In the genomic region with DNA sequence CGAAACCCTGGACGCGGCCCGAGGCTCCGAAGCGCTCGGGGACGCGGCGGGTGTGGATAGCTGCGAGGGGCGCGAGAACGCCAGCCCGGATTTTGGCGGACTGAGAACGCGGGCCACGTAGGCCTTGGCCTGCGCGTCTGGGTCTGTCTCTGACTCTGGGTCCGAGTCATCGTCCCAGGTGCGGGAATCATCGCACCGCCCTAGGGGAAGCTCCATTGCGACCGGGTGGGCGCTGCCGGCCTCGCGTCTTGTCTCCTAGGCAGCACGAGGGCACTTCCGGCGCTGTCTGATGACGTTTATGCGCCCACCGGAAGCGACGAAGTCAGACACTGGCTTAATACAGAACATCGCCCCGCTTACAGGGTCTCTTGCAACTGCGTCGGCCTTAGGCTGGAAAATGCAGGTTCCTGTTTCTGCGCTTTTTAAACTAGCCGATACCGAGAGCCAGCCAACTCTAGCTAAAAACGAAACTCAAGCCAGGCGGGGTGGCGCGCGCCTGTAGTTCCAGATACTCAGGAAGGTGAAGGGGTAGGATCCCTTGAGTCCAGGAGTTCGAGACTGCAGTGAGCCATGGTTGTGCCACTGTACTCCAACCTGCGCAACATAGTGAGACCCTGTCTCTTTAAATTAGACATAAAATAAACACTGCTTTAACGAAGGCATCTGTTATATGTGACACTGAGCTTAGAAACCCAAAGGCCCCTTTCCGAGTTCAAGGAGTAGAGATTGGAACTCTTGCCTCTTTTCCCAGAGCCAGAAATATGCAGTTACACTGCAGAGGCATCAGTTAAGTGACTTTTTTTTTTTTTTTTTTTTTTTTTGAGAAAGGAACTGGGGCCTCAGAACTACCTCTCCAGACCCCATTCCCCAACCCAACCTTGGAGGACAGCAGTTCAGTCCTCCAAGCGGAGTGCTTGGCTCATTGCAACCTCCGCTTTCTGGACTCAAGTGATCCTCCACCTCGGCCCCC, we compare ENCODE assay signal across 1 cellular context.
TF ChIP-seq lines count a peak whose summit lies in the region.

A gene (minus strand): TSS at position 266 of the 970 bp plus-strand sequence. CDS start 50 bp downstream, at position 216.

TF ChIP-seq in GM12878, 131 proteins besides CTCF, POLR2A, EP300 and RAD21 (continued from another document):
- TF ChIP-seq RCOR1 (conservative IDR thresholded peaks at IDR 0.05; ENCODE audit: low read depth, low read length) (no peak), TCF12 (IDR thresholded peaks at IDR 0.05; ENCODE audit: low read depth, low read length) (0 out of 2 replicates have a peak, but pooled peaks have one; percentile 12), RAD51 (IDR thresholded peaks at IDR 0.05) (no peak), CHD1 (IDR thresholded peaks at IDR 0.05; ENCODE audit: low read depth, low read length) (no peak), TCF7 (IDR thresholded peaks at IDR 0.05; ENCODE audit: borderline replicate concordance) (no peak), WRNIP1 (IDR thresholded peaks at IDR 0.05; ENCODE audit: borderline replicate concordance, low read depth, low read length) (no peak), CEBPB (IDR thresholded peaks at IDR 0.05; ENCODE audit: borderline replicate concordance in 1 of 2, low read depth in 2 of 2, low read length in 2 of 2) (no peak), JUNB (IDR thresholded peaks at IDR 0.05) (no peak), IKZF1 (conservative IDR thresholded peaks at IDR 0.05) (peak; percentile 80), TBL1XR1 (IDR thresholded peaks at IDR 0.05; ENCODE audit: low read depth, low read length) (no peak), SPI1 (IDR thresholded peaks at IDR 0.05; ENCODE audit: borderline replicate concordance, insufficient read depth, low read depth, low read length) (peak; percentile 37; the same call in 1 of the 2 replicates), BCL11A (IDR thresholded peaks at IDR 0.05; ENCODE audit: low read depth, low read length) (peak; percentile 10; the same call in 1 of the 2 replicates), FOXM1 (IDR thresholded peaks at IDR 0.05; ENCODE audit: low read depth, low read length) (no peak), KLF5 (IDR thresholded peaks at IDR 0.05; ENCODE audit: partially characterized antibody) (peak; percentile 42), NRF1 (conservative IDR thresholded peaks at IDR 0.05; ENCODE audit: low read depth, low read length) (no peak), NFYA (IDR thresholded peaks at IDR 0.05; ENCODE audit: borderline replicate concordance, low read depth, low read length) (no peak), SIN3A (IDR thresholded peaks at IDR 0.05; ENCODE audit: low read depth, low read length) (peak; percentile 99), RUNX3 (IDR thresholded peaks at IDR 0.05; ENCODE audit: low read length) (peak; percentile 40; the same call in 1 of the 2 replicates), MEF2A (IDR thresholded peaks at IDR 0.05; ENCODE audit: insufficient read depth, low read depth, low read length) (peak; percentile 65; the same call in 1 of the 2 replicates), TARDBP (IDR thresholded peaks at IDR 0.05; ENCODE audit: borderline replicate concordance) (peak; percentile 88; the same call in 1 of the 2 replicates), SP1 (IDR thresholded peaks at IDR 0.05; ENCODE audit: low read depth, low read length) (no peak), PAX8 (IDR thresholded peaks at IDR 0.05) (no peak), LARP7 (IDR thresholded peaks at IDR 0.05) (peak; percentile 87), MTA3 (IDR thresholded peaks at IDR 0.05; ENCODE audit: borderline replicate concordance, low read length) (peak; percentile 88; the same call in 1 of the 2 replicates), KDM1A (IDR thresholded peaks at IDR 0.05; ENCODE audit: borderline replicate concordance) (no peak), YY1 (IDR thresholded peaks at IDR 0.05; ENCODE audit: low read depth, low read length) (peak; percentile 82)
- TF ChIP-seq, protein P1, sequence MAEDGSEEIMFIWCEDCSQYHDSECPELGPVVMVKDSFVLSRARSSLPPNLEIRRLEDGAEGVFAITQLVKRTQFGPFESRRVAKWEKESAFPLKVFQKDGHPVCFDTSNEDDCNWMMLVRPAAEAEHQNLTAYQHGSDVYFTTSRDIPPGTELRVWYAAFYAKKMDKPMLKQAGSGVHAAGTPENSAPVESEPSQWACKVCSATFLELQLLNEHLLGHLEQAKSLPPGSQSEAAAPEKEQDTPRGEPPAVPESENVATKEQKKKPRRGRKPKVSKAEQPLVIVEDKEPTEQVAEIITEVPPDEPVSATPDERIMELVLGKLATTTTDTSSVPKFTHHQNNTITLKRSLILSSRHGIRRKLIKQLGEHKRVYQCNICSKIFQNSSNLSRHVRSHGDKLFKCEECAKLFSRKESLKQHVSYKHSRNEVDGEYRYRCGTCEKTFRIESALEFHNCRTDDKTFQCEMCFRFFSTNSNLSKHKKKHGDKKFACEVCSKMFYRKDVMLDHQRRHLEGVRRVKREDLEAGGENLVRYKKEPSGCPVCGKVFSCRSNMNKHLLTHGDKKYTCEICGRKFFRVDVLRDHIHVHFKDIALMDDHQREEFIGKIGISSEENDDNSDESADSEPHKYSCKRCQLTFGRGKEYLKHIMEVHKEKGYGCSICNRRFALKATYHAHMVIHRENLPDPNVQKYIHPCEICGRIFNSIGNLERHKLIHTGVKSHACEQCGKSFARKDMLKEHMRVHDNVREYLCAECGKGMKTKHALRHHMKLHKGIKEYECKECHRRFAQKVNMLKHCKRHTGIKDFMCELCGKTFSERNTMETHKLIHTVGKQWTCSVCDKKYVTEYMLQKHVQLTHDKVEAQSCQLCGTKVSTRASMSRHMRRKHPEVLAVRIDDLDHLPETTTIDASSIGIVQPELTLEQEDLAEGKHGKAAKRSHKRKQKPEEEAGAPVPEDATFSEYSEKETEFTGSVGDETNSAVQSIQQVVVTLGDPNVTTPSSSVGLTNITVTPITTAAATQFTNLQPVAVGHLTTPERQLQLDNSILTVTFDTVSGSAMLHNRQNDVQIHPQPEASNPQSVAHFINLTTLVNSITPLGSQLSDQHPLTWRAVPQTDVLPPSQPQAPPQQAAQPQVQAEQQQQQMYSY (CRISPR knock-in tag; IDR thresholded peaks at IDR 0.05) = no peak
- TF ChIP-seq, protein P2, sequence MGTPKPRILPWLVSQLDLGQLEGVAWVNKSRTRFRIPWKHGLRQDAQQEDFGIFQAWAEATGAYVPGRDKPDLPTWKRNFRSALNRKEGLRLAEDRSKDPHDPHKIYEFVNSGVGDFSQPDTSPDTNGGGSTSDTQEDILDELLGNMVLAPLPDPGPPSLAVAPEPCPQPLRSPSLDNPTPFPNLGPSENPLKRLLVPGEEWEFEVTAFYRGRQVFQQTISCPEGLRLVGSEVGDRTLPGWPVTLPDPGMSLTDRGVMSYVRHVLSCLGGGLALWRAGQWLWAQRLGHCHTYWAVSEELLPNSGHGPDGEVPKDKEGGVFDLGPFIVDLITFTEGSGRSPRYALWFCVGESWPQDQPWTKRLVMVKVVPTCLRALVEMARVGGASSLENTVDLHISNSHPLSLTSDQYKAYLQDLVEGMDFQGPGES (IDR thresholded peaks at IDR 0.05) = no peak
- TF ChIP-seq, protein P3, sequence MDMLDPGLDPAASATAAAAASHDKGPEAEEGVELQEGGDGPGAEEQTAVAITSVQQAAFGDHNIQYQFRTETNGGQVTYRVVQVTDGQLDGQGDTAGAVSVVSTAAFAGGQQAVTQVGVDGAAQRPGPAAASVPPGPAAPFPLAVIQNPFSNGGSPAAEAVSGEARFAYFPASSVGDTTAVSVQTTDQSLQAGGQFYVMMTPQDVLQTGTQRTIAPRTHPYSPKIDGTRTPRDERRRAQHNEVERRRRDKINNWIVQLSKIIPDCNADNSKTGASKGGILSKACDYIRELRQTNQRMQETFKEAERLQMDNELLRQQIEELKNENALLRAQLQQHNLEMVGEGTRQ (IDR thresholded peaks at IDR 0.05; ENCODE audit: borderline replicate concordance, low read depth, low read length) = no peak
- TF ChIP-seq, protein P4, sequence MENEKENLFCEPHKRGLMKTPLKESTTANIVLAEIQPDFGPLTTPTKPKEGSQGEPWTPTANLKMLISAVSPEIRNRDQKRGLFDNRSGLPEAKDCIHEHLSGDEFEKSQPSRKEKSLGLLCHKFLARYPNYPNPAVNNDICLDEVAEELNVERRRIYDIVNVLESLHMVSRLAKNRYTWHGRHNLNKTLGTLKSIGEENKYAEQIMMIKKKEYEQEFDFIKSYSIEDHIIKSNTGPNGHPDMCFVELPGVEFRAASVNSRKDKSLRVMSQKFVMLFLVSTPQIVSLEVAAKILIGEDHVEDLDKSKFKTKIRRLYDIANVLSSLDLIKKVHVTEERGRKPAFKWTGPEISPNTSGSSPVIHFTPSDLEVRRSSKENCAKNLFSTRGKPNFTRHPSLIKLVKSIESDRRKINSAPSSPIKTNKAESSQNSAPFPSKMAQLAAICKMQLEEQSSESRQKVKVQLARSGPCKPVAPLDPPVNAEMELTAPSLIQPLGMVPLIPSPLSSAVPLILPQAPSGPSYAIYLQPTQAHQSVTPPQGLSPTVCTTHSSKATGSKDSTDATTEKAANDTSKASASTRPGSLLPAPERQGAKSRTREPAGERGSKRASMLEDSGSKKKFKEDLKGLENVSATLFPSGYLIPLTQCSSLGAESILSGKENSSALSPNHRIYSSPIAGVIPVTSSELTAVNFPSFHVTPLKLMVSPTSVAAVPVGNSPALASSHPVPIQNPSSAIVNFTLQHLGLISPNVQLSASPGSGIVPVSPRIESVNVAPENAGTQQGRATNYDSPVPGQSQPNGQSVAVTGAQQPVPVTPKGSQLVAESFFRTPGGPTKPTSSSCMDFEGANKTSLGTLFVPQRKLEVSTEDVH (IDR thresholded peaks at IDR 0.05; ENCODE audit: low read depth, partially characterized antibody) = peak; percentile 90
